Comparison of ENCODE assay signal across 12 cellular contexts in the genomic region with DNA sequence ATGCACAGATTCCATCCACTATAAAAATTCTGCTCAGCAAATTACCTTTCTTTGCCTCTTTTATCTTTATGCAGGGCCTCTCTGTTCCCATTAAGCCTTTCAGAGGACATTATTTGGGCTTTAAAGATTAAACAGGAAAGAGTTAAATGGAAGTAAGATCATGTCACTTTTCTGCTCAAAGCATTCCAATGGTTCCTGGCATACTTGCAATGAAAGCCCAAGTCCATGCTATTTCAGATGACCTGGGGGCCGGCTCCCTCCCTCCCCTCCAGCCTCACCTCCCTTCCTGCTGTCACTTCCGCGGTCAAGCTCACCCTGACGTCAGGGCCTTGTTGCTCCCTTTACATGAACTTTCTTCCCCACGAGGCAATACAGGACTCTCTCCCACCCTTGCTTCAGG.
DNase-seq lines count a peak whose midpoint lies in the region; ATAC-seq and TF ChIP-seq lines count a peak whose summit lies in the region.
"Had no signal": no experiment of that assay in that cellular context is flagged by ENCODE, and none has a peak within 500 bp of the region (broad histone marks: within the 10 kb centered on the region; RNA-seq: fewer than 3 reads in every experiment).

No MANE protein-coding gene starts in this region.

- H3K9me2 ChIP-seq in HCT116 (ENCODE audit: insufficient read depth): no peaks in the 10 kb centered on the region

- in situ Hi-C loops in KBM-7 (cut with MboI; ENCODE audit: low pct_unique_long_range_greater_than_20kb, low sequenced_read_pairs): no loop called here

- H3K36me3 ChIP-seq in HCT116 (ENCODE audit: control insufficient read depth in 1 of 2, insufficient read depth in 2 of 2, low read length in 2 of 2): peaks cover 0 to 5% of the 10 kb centered on the region in 2 experiments; a peak in 1 of 4 replicates

- no peak overlapping the region for H3K9ac ChIP-seq in HCT116 (ENCODE audit: low read length)

- no TSS peak for BruUV-seq in HCT116 (replicated peaks; lab: Mats Ljungman, UMichigan)

- intact Hi-C loops in HCT116 (cut with micrococcal nuclease): loop anchor here (5.0 kb wide), 1 partner anchor 188 kb away; the partner anchor contains the start of gene MMAA

- no peak overlapping the region for H3K27ac ChIP-seq in HCT116 (ENCODE audit: low read depth, low read length)
- H3K27ac ChIP-seq: dorsolateral prefrontal cortex had no signal

- RAD21 ChIA-PET in HCT116 (lab: Charles Lee; ENCODE audit: low non-redundant PET in 1 of 2, low total read pairs in 2 of 2, uncharacterized antibody in 2 of 2, unreplicated experiment in 2 of 2): no interaction called here

- peaks cover 33 to 64% of the 10 kb centered on the region in 2 experiments for H3K4me1 ChIP-seq in HCT116 (ENCODE audit: control insufficient read depth in 1 of 2, insufficient read depth in 2 of 2, low read length in 2 of 2)

- H3K9me3 ChIP-seq in HCT116 (ENCODE audit: control insufficient read depth in 1 of 2, insufficient read depth in 1 of 2, low read depth in 1 of 2, low read length in 2 of 2): no peaks in the 10 kb centered on the region

- peaks cover 36% of the 10 kb centered on the region for H3K36me3 Mint-ChIP-seq in WTC11

- no peak overlapping the region for H2AFZ ChIP-seq in HCT116 (ENCODE audit: low read depth, low read length, poor library complexity, severe bottlenecking)

- H3K27me3 ChIP-seq in HCT116 (ENCODE audit: insufficient read depth, low read length): no peaks in the 10 kb centered on the region
- H3K27me3 ChIP-seq: dorsolateral prefrontal cortex had no signal

- no peak for DNase-seq in HCT116 (ENCODE audit: low read depth, low spot score)
- DNase-seq in WTC11 (ENCODE audit: low spot score): peak; percentile 41
- DNase-seq in glomerular visceral epithelial cell (ENCODE audit: extremely low spot score): peak; percentile 74
- peak; percentile 48 for DNase-seq in non-pigmented ciliary epithelial cell (ENCODE audit: low read depth)
- no peak for DNase-seq in KBM-7
- DNase-seq in SHP77 treated with DMSO at 0.1 percent for 48 hours (lab: John Stamatoyannopoulos, UW): no peak
- DNase-seq: dorsolateral prefrontal cortex; NCI-H1436 treated with DMSO at 0.1 percent for 48 hours; occipital lobe; stimulated activated CD4-positive, alpha-beta T cell treated with anti-CD3 and anti-CD28 coated beads, Interleukin-4, amount 100 ng/mL, for 1 hour; substantia nigra had no signal

- no peak for TF ChIP-seq RAD21 in HCT116 (IDR thresholded peaks at IDR 0.05; ENCODE audit: low read depth)

- no peaks in the 10 kb centered on the region for H3K27me3 Mint-ChIP-seq in WTC11 (ENCODE audit: low read depth)

- ATAC-seq in HCT116: no peak
- peak; percentile 84 for ATAC-seq in WTC11
- ATAC-seq in HG02885 (IDR thresholded peaks at IDR 0.05; ENCODE audit: poor library complexity, unreplicated experiment): no peak

- TF ChIP-seq CTCF in HCT116 (IDR thresholded peaks at IDR 0.05 in 2 of 3, conservative IDR thresholded peaks at IDR 0.05 in 1 of 3; ENCODE audit: borderline replicate concordance in 1 of 3, insufficient read depth in 1 of 3, low read depth in 2 of 3, low read length in 2 of 3) (no peak), WTC11 (IDR thresholded peaks at IDR 0.05) (no peak)

- H3K4me3 Mint-ChIP-seq in WTC11: no peak overlapping the region

- CTCF ChIA-PET in HCT116 (lab: Charles Lee): no interaction called here
- CTCF ChIA-PET in WTC11 (lab: Charles Lee): no interaction called here

- peak overlapping the region; percentile 25 for H3K4me2 ChIP-seq in HCT116 (ENCODE audit: low read length)

- peak overlapping the region; percentile 93 for H3K27ac Mint-ChIP-seq in WTC11

- no peaks in the 10 kb centered on the region for H4K20me1 ChIP-seq in HCT116 (ENCODE audit: insufficient read depth)

- peaks cover 17% of the 10 kb centered on the region for H3K9me3 Mint-ChIP-seq in WTC11

- POLR2A ChIA-PET in HCT116 (lab: Charles Lee) (no interaction called here), WTC11 (lab: Charles Lee) (no interaction called here)

- no peak for TF ChIP-seq POLR2A in HCT116 (IDR thresholded peaks at IDR 0.05; ENCODE audit: borderline replicate concordance, extremely low read depth, insufficient read depth, insufficient read length)

- H3K79me2 ChIP-seq in HCT116 (ENCODE audit: insufficient read depth, low read length): no peaks in the 10 kb centered on the region

- H3K4me1 Mint-ChIP-seq in WTC11: peaks cover 51% of the 10 kb centered on the region

- H3K4me3 ChIP-seq in HCT116 (replicated peaks in 1 of 2; ENCODE audit: low read depth in 1 of 2, low read length in 2 of 2): no peak overlapping the region
- H3K4me3 ChIP-seq: dorsolateral prefrontal cortex had no signal

TF ChIP-seq in HCT116, 20 proteins besides CTCF, POLR2A, EP300 and RAD21:
- TF ChIP-seq SIN3A (IDR thresholded peaks at IDR 0.05; ENCODE audit: low read depth): no peak
- no peak; the same call in 1 of the 2 replicates for TF ChIP-seq CEBPB (IDR thresholded peaks at IDR 0.05; ENCODE audit: low read depth)
- TF ChIP-seq FOSL1 (IDR thresholded peaks at IDR 0.05; ENCODE audit: low read depth): no peak
- TF ChIP-seq SRF (IDR thresholded peaks at IDR 0.05; ENCODE audit: low read depth): no peak
- TF ChIP-seq EGR1 (IDR thresholded peaks at IDR 0.05; ENCODE audit: low read depth): no peak
- no peak for TF ChIP-seq POLR2AphosphoS5 (IDR thresholded peaks at IDR 0.05; ENCODE audit: low read depth, low read length)
- TF ChIP-seq, protein P1, sequence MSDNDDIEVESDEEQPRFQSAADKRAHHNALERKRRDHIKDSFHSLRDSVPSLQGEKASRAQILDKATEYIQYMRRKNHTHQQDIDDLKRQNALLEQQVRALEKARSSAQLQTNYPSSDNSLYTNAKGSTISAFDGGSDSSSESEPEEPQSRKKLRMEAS (IDR thresholded peaks at IDR 0.05): no peak
- TF ChIP-seq, protein P2, sequence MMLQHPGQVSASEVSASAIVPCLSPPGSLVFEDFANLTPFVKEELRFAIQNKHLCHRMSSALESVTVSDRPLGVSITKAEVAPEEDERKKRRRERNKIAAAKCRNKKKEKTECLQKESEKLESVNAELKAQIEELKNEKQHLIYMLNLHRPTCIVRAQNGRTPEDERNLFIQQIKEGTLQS (IDR thresholded peaks at IDR 0.05): no peak
- no peak for TF ChIP-seq CBX3 (IDR thresholded peaks at IDR 0.05; ENCODE audit: low read depth)
- TF ChIP-seq YY1 (IDR thresholded peaks at IDR 0.05; ENCODE audit: extremely low read depth, insufficient replicate concordance, low read depth, low read length): no peak
- no peak for TF ChIP-seq EZH2phosphoT487 (IDR thresholded peaks at IDR 0.05; ENCODE audit: borderline replicate concordance)
- no peak for TF ChIP-seq TCF7L2 (IDR thresholded peaks at IDR 0.05; ENCODE audit: borderline replicate concordance, extremely low read depth, insufficient read depth, insufficient read length)

TF ChIP-seq in WTC11, 78 proteins besides CTCF, POLR2A, EP300 and RAD21:
- TF ChIP-seq NR2C2 (CRISPR knock-in tag; IDR thresholded peaks at IDR 0.05) (no peak), TEAD1 (CRISPR knock-in tag; IDR thresholded peaks at IDR 0.05) (0 out of 2 replicates have a peak, but pooled peaks have one; percentile 30), ZNF138 (CRISPR knock-in tag; conservative IDR thresholded peaks at IDR 0.05) (no peak), ZNF416 (CRISPR knock-in tag; IDR thresholded peaks at IDR 0.05) (no peak), ESRRA (CRISPR knock-in tag; IDR thresholded peaks at IDR 0.05; ENCODE audit: borderline replicate concordance) (no peak), ETV6 (CRISPR knock-in tag; IDR thresholded peaks at IDR 0.05) (no peak), CREB1 (CRISPR knock-in tag; IDR thresholded peaks at IDR 0.05) (no peak), NR3C1 (CRISPR knock-in tag; conservative IDR thresholded peaks at IDR 0.05; ENCODE audit: low read depth) (no peak), PREB (CRISPR knock-in tag; IDR thresholded peaks at IDR 0.05; ENCODE audit: borderline replicate concordance) (no peak)

Comparison
In these comparisons a context has a peak if more than half of its experiments do, and no peak if none do; other contexts are left out.
1. DNase-seq: peak in WTC11 (single experiment), glomerular visceral epithelial cell (single experiment) and non-pigmented ciliary epithelial cell (single experiment); none in HCT116 (single experiment), KBM-7 (single experiment) and SHP77 treated with DMSO at 0.1 percent for 48 hours (single experiment).